23 cellular contexts compared by ENCODE assay signal in the genomic region with DNA sequence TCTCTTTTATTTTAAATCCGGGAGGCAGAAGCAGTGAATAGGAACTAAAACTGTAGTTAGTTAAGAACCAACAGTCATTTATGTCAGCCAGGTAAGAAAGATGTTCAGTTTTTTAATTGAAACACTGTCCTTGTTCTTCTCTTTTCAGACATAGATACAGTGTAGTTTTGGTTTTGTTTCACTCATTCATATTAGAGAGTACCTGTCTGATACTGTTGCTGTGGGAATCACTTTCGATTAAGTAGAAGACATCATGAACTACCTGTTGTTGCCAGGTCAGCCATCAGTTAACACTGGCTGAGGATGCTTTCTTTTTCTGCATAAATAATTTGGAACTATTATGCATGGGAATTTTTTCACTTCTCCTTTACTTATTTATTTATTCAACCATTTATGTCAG.
DNase-seq lines count a peak whose midpoint lies in the region; ATAC-seq, FAIRE-seq and TF ChIP-seq lines count a peak whose summit lies in the region.
"Had no signal": no experiment of that assay in that cellular context is flagged by ENCODE, and none has a peak within 500 bp of the region (broad histone marks: within the 10 kb centered on the region; RNA-seq: fewer than 3 reads in every experiment).

No MANE protein-coding gene starts in this region.

- H3K4me3 ChIP-seq in OCI-LY3 (ENCODE audit: low read length) = no peak overlapping the region
- no peak overlapping the region for H3K4me3 ChIP-seq in GM12878
- no peak overlapping the region for H3K4me3 ChIP-seq in sigmoid colon
- H3K4me3 ChIP-seq: GM23248 had no signal

- ATAC-seq in HG03175 (IDR thresholded peaks at IDR 0.05; ENCODE audit: unreplicated experiment) = peak; percentile 48
- peak; percentile 32; the same call in 2 of the 3 replicates for ATAC-seq in GM12878
- ATAC-seq in HG02763 (IDR thresholded peaks at IDR 0.05; ENCODE audit: unreplicated experiment) = no peak
- no peak for ATAC-seq in GM21529 (IDR thresholded peaks at IDR 0.05; ENCODE audit: unreplicated experiment)
- ATAC-seq: HCT116 had no signal

- H3K36me3 ChIP-seq in OCI-LY3 (replicated peaks; ENCODE audit: low read depth, low read length) = no peaks in the 10 kb centered on the region
- no peaks in the 10 kb centered on the region for H3K36me3 ChIP-seq in GM12878 (ENCODE audit: control insufficient read depth in 2 of 2, insufficient read depth in 2 of 2, low read length in 1 of 2)
- no peaks in the 10 kb centered on the region for H3K36me3 ChIP-seq in sigmoid colon
- H3K36me3 ChIP-seq: BE2C had no signal

- no peak overlapping the region for H3K9ac ChIP-seq in OCI-LY3 (ENCODE audit: low read length)
- H3K9ac ChIP-seq in GM12878 (ENCODE audit: control insufficient read depth, insufficient read depth, low read length) = no peak overlapping the region
- H3K9ac ChIP-seq: GM23248 had no signal

- no peaks in the 10 kb centered on the region for H3K79me2 ChIP-seq in OCI-LY3 (ENCODE audit: low read length)
- H3K79me2 ChIP-seq in GM12878 (ENCODE audit: control insufficient read depth, insufficient read depth, low read length) = no peaks in the 10 kb centered on the region

- no peak for TF ChIP-seq EP300 in GM12878 (IDR thresholded peaks at IDR 0.05; ENCODE audit: borderline replicate concordance in 1 of 2, control insufficient read depth in 1 of 2, low read depth in 2 of 2, low read length in 2 of 2)
- TF ChIP-seq EP300 in sigmoid colon (IDR thresholded peaks at IDR 0.05) = no peak

- H3K4me2 ChIP-seq in OCI-LY3 (ENCODE audit: low read length) (peak overlapping the region; percentile 43), GM12878 (ENCODE audit: control insufficient read depth, insufficient read depth) (no peak overlapping the region)

- TF ChIP-seq POLR2A in GM12878 (IDR thresholded peaks at IDR 0.05; ENCODE audit: low read depth, low read length) (no peak), sigmoid colon (IDR thresholded peaks at IDR 0.05) (no peak)

- in situ Hi-C loops in GM12878 (cut with MboI) = no loop called here

- CTCF ChIA-PET in GM12878 (lab: Yijun Ruan, JAX) = no interaction called here

- H3K27ac ChIP-seq in OCI-LY3 (ENCODE audit: low read length) (no peak overlapping the region), GM12878 (ENCODE audit: control insufficient read depth, insufficient read depth) (no peak overlapping the region), sigmoid colon (no peak overlapping the region)
- H3K27ac ChIP-seq: GM23248 had no signal

- no peak for FAIRE-seq in GM12878 (lab: Jason Lieb, UNC)
- FAIRE-seq: A204.1, G401.6, GM12892, GM18507 had no signal

- RAD21 ChIA-PET in GM12878 (lab: Charles Lee; ENCODE audit: unreplicated experiment) = no interaction called here

- BruUV-seq in GM12878 (replicated peaks; lab: Mats Ljungman, UMichigan) = no TSS peak

- H3K9me3 ChIP-seq in OCI-LY3 (ENCODE audit: insufficient read depth, low read length) (no peaks in the 10 kb centered on the region), GM12878 (replicated peaks; ENCODE audit: control insufficient read depth, insufficient read depth, low read length) (no peaks in the 10 kb centered on the region), sigmoid colon (no peaks in the 10 kb centered on the region)
- H3K9me3 ChIP-seq: BE2C had no signal

- H2AFZ ChIP-seq in OCI-LY3 (ENCODE audit: low read depth, low read length) (peak overlapping the region; percentile 49; the same call in 1 of the 2 replicates), GM12878 (ENCODE audit: control insufficient read depth, low read depth, low read length) (no peak overlapping the region)
- H2AFZ ChIP-seq: GM23248 had no signal

- 16% methylated on average over 2 of the region's 2 CpGs for WGBS in GM12878 (ENCODE audit: insufficient coverage, insufficient replicate concordance, low lambda C conversion rate, missing lambda C conversion rate)
- WGBS in sigmoid colon, 2 donors = 57 to 64% methylated on average over 2 of the region's 2 CpGs

- no peaks in the 10 kb centered on the region for H3K27me3 ChIP-seq in OCI-LY3 (ENCODE audit: low read depth, low read length)
- no peaks in the 10 kb centered on the region for H3K27me3 ChIP-seq in GM12878 (replicated peaks in 1 of 2; ENCODE audit: control insufficient read depth in 2 of 2, insufficient read depth in 2 of 2, low read length in 1 of 2)
- no peaks in the 10 kb centered on the region for H3K27me3 ChIP-seq in sigmoid colon
- H3K27me3 ChIP-seq: BE2C had no signal

- intact Hi-C loops in GM12878 (cut with micrococcal nuclease; ENCODE audit: unreplicated experiment) = no loop called here
- intact Hi-C loops in sigmoid colon (cut with DNase I) = no loop called here

- TF ChIP-seq RAD21 in GM12878 (IDR thresholded peaks at IDR 0.05; ENCODE audit: insufficient read depth, low read depth, low read length) = no peak

- H3K4me1 ChIP-seq in OCI-LY3 (ENCODE audit: low read length) (no peaks in the 10 kb centered on the region), GM12878 (ENCODE audit: control insufficient read depth, insufficient read depth, low read length) (no peaks in the 10 kb centered on the region), sigmoid colon (no peaks in the 10 kb centered on the region)

- SMC1A ChIA-PET in GM12878 (lab: Charles Lee; ENCODE audit: uncharacterized antibody, unreplicated experiment) = no interaction called here

- POLR2A ChIA-PET in GM12878 (lab: Charles Lee) = no interaction called here

- no peak for TF ChIP-seq CTCF in OCI-LY3 (IDR thresholded peaks at IDR 0.05; ENCODE audit: low read depth, low read length)
- TF ChIP-seq CTCF in GM12878 (IDR thresholded peaks at IDR 0.05 in 2 of 3, conservative IDR thresholded peaks at IDR 0.05 in 1 of 3; ENCODE audit: control insufficient read depth in 2 of 3, extremely low read depth in 1 of 3, insufficient read depth in 1 of 3, low read depth in 3 of 3, low read length in 3 of 3) = no peak
- TF ChIP-seq CTCF in sigmoid colon (IDR thresholded peaks at IDR 0.05) = no peak

- H4K20me1 ChIP-seq in OCI-LY3 (ENCODE audit: insufficient read depth, low read length) (no peaks in the 10 kb centered on the region), GM12878 (ENCODE audit: control insufficient read depth, insufficient read depth) (no peaks in the 10 kb centered on the region)

- DNase-seq in GM12878 (ENCODE audit: low read depth, low spot score) (no peak), SW 1271 (lab: John Stamatoyannopoulos, UW) (no peak), sigmoid colon (no peak)
- DNase-seq: ACHN; BE2C; C1 segment of cervical spinal cord; CD4-positive, CD25-positive, alpha-beta regulatory T cell; CD8-positive, alpha-beta memory T cell; COR-L47; DMS 273 treated with DMSO at 0.1 percent for 48 hours; DMS53; GM23248; H7; KG1 had no signal

TF ChIP-seq in GM12878, 131 proteins besides CTCF, POLR2A, EP300 and RAD21:
- TF ChIP-seq, protein P1, sequence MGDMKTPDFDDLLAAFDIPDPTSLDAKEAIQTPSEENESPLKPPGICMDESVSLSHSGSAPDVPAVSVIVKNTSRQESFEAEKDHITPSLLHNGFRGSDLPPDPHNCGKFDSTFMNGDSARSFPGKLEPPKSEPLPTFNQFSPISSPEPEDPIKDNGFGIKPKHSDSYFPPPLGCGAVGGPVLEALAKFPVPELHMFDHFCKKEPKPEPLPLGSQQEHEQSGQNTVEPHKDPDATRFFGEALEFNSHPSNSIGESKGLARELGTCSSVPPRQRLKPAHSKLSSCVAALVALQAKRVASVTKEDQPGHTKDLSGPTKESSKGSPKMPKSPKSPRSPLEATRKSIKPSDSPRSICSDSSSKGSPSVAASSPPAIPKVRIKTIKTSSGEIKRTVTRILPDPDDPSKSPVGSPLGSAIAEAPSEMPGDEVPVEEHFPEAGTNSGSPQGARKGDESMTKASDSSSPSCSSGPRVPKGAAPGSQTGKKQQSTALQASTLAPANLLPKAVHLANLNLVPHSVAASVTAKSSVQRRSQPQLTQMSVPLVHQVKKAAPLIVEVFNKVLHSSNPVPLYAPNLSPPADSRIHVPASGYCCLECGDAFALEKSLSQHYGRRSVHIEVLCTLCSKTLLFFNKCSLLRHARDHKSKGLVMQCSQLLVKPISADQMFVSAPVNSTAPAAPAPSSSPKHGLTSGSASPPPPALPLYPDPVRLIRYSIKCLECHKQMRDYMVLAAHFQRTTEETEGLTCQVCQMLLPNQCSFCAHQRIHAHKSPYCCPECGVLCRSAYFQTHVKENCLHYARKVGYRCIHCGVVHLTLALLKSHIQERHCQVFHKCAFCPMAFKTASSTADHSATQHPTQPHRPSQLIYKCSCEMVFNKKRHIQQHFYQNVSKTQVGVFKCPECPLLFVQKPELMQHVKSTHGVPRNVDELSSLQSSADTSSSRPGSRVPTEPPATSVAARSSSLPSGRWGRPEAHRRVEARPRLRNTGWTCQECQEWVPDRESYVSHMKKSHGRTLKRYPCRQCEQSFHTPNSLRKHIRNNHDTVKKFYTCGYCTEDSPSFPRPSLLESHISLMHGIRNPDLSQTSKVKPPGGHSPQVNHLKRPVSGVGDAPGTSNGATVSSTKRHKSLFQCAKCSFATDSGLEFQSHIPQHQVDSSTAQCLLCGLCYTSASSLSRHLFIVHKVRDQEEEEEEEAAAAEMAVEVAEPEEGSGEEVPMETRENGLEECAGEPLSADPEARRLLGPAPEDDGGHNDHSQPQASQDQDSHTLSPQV (IDR thresholded peaks at IDR 0.05) = no peak
- TF ChIP-seq, protein P2, sequence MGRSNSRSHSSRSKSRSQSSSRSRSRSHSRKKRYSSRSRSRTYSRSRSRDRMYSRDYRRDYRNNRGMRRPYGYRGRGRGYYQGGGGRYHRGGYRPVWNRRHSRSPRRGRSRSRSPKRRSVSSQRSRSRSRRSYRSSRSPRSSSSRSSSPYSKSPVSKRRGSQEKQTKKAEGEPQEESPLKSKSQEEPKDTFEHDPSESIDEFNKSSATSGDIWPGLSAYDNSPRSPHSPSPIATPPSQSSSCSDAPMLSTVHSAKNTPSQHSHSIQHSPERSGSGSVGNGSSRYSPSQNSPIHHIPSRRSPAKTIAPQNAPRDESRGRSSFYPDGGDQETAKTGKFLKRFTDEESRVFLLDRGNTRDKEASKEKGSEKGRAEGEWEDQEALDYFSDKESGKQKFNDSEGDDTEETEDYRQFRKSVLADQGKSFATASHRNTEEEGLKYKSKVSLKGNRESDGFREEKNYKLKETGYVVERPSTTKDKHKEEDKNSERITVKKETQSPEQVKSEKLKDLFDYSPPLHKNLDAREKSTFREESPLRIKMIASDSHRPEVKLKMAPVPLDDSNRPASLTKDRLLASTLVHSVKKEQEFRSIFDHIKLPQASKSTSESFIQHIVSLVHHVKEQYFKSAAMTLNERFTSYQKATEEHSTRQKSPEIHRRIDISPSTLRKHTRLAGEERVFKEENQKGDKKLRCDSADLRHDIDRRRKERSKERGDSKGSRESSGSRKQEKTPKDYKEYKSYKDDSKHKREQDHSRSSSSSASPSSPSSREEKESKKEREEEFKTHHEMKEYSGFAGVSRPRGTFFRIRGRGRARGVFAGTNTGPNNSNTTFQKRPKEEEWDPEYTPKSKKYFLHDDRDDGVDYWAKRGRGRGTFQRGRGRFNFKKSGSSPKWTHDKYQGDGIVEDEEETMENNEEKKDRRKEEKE (IDR thresholded peaks at IDR 0.05) = no peak
- no peak for TF ChIP-seq ASH2L (IDR thresholded peaks at IDR 0.05; ENCODE audit: borderline replicate concordance, low read depth)
- TF ChIP-seq ZSCAN29 (IDR thresholded peaks at IDR 0.05) = no peak
TF ChIP-seq in GM12878: peak in this region for 0.

Comparison
In these comparisons a context has a peak if more than half of its experiments do, and no peak if none do; other contexts are left out.
1. ATAC-seq: peak in HG03175 (single experiment) and GM12878 (single experiment); none in HG02763 (single experiment) and GM21529 (single experiment).